22 cellular contexts compared by ENCODE assay signal in the genomic region with DNA sequence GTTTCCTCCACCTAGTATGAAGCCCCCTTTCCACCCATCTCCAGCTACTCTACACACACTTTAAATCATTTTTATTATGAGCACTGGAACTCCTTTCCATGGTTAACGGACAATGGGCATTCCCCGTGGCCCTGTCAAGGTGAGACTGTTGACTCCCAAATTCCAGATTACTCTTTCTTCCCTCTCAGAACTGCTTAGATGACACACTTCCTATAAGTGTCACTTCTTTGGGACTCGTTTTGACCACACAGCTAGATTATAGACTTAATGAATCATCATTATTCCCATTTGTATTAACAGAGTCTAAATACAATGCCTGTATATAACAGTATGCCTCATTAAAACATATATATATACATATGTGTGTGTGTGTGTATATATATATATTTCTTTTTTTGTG.
DNase-seq lines count a peak whose midpoint lies in the region; ATAC-seq, FAIRE-seq and TF ChIP-seq lines count a peak whose summit lies in the region.
"Had no signal": no experiment of that assay in that cellular context is flagged by ENCODE, and none has a peak within 500 bp of the region (broad histone marks: within the 10 kb centered on the region; RNA-seq: fewer than 3 reads in every experiment).

No MANE protein-coding gene starts in this region.

- intact Hi-C loops in PC-3 (cut with micrococcal nuclease): loop anchor here (1.0 kb wide), 1 partner anchor 35 kb away; no protein-coding TSS in a partner anchor

- POLR2A ChIA-PET in PC-3 (lab: Charles Lee; ENCODE audit: unreplicated experiment): interaction anchor here (0.6 kb wide), 1 partner anchor 1392 kb away, joined by 3 read pairs; no protein-coding TSS in a partner anchor

- BruUV-seq in PC-3 (replicated peaks; lab: Mats Ljungman, UMichigan): no TSS peak

- FAIRE-seq in HTR-8/SVneo (lab: Jason Lieb, UNC): no peak
- FAIRE-seq: A204.1, GM12878, GM12892, GM18507 had no signal

- peak; percentile 76 for ATAC-seq in PC-3

- H3K79me2 ChIP-seq in PC-3 (ENCODE audit: low read length) (no peaks in the 10 kb centered on the region), MM.1S (ENCODE audit: low read length) (no peaks in the 10 kb centered on the region)

- H3K4me3 ChIP-seq in PC-3 (ENCODE audit: low read length) (no peak overlapping the region), MM.1S (ENCODE audit: low read length) (no peak overlapping the region)
- H3K4me3 ChIP-seq: BLaER1, GM12878 had no signal

- H3K27ac ChIP-seq in PC-3 (ENCODE audit: low read length): no peak overlapping the region
- no peak overlapping the region for H3K27ac ChIP-seq in MM.1S (ENCODE audit: low read length)
- H3K27ac ChIP-seq: BLaER1 had no signal

- DNase-seq in ELR (ENCODE audit: low read depth) (peak; percentile 16), PC-3 (peak; percentile 55), kidney tubule cell (ENCODE audit: low spot score) (peak; percentile 1), NCI-H2081 treated with DMSO at 0.1 percent for 48 hours (lab: John Stamatoyannopoulos, UW) (no peak), HTR-8/SVneo (ENCODE audit: insufficient read length, low spot score) (no peak), occipital lobe (lab: John Stamatoyannopoulos, UW) (no peak), MM.1S (no peak)
- DNase-seq: 8988T; ACHN; BE2C; C1 segment of cervical spinal cord; CD4-positive, alpha-beta memory T cell; CD4-positive, CD25-positive, alpha-beta regulatory T cell; CD8-positive, alpha-beta memory T cell; COR-L47; DMS79 treated with DMSO at 0.1 percent for 48 hours; GDM1 had no signal

- H3K4me1 ChIP-seq in PC-3 (ENCODE audit: insufficient read depth, low read length) (no peaks in the 10 kb centered on the region), MM.1S (ENCODE audit: low read length) (no peaks in the 10 kb centered on the region)
- H3K4me1 ChIP-seq: BE2C, BLaER1 had no signal

- H3K9ac ChIP-seq in PC-3 (ENCODE audit: low read length) (no peak overlapping the region), MM.1S (ENCODE audit: low read length) (no peak overlapping the region)
- H3K9ac ChIP-seq: BLaER1 had no signal

- TF ChIP-seq CTCF in PC-3 (conservative IDR thresholded peaks at IDR 0.05; ENCODE audit: low read depth, low read length) (no peak), MM.1S (IDR thresholded peaks at IDR 0.05; ENCODE audit: low read length) (no peak)

- H4K20me1 ChIP-seq in PC-3 (ENCODE audit: low read length) (no peaks in the 10 kb centered on the region), MM.1S (ENCODE audit: insufficient read depth, low read length) (no peaks in the 10 kb centered on the region)
- H4K20me1 ChIP-seq: BLaER1 had no signal

- H3K27me3 ChIP-seq in PC-3 (ENCODE audit: low read length) (peaks cover 23% of the 10 kb centered on the region; the same call in 1 of the 2 replicates), MM.1S (replicated peaks; ENCODE audit: insufficient read depth, low read length) (no peaks in the 10 kb centered on the region)
- H3K27me3 ChIP-seq: BE2C, BLaER1 had no signal

- H3K9me3 ChIP-seq in PC-3 (ENCODE audit: low read length): no peaks in the 10 kb centered on the region
- no peaks in the 10 kb centered on the region for H3K9me3 ChIP-seq in MM.1S (replicated peaks; ENCODE audit: insufficient read depth, low read length)
- H3K9me3 ChIP-seq: BE2C, BLaER1 had no signal

- CTCF ChIA-PET in PC-3 (lab: Charles Lee): no interaction called here

- H3K36me3 ChIP-seq in PC-3 (ENCODE audit: low read depth, low read length) (no peaks in the 10 kb centered on the region), MM.1S (replicated peaks; ENCODE audit: insufficient read depth, low read length) (no peaks in the 10 kb centered on the region)
- H3K36me3 ChIP-seq: BE2C, BLaER1 had no signal

- H2AFZ ChIP-seq in PC-3 (ENCODE audit: low read length): no peak overlapping the region
- no peak overlapping the region for H2AFZ ChIP-seq in MM.1S (ENCODE audit: low read length)

- H3F3A ChIP-seq in PC-3 (ENCODE audit: low read length, unreplicated experiment) (no peaks in the 10 kb centered on the region), MM.1S (ENCODE audit: insufficient read depth, low read length) (no peaks in the 10 kb centered on the region)

- H3K4me2 ChIP-seq in PC-3 (ENCODE audit: low read length) (no peak overlapping the region), MM.1S (ENCODE audit: low read depth, low read length) (no peak overlapping the region)
- H3K4me2 ChIP-seq: BLaER1 had no signal

- H3K9me2 ChIP-seq in PC-3 (replicated peaks; ENCODE audit: low read length) (no peaks in the 10 kb centered on the region), MM.1S (replicated peaks; ENCODE audit: insufficient read depth, low read length) (no peaks in the 10 kb centered on the region)

Comparison
In these comparisons a context has a peak if more than half of its experiments do, and no peak if none do; other contexts are left out.
1. DNase-seq: peak in ELR (single experiment), PC-3 (single experiment) and kidney tubule cell (single experiment); none in NCI-H2081 treated with DMSO at 0.1 percent for 48 hours (single experiment), HTR-8/SVneo (single experiment), occipital lobe (single experiment) and MM.1S (single experiment).